Comparison of ENCODE assay signal across 8 cellular contexts in the genomic region with DNA sequence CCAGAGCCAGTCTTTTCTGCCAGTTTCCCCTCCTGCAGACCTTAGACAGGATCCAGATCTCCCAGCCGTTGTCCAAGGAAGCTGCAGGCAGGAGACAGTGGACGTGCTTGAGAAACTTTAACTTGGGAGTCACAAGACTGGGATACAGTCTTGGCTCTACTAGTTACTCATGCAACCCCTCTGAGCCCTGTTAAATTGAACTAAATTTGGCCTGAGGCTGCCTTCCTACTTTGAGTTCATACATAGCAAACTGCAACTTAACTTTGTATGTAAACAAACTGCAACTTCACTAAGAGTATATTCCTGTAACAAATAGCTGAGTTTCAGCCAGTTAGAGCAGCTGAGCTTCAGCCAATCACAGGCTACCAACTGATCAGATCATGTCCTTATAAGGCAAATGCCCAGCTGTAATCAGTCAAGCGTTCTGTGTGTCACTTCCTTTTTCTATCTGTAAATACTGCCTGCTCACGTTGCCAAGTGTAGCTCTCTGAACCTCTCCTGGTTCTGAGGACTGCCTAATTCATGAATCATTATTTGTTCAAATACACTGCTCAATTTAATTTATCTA.
DNase-seq lines count a peak whose midpoint lies in the region; ATAC-seq and TF ChIP-seq lines count a peak whose summit lies in the region.

No MANE protein-coding gene starts in this region.

- H3K9me3 Mint-ChIP-seq in stimulated activated memory B cell treated with anti-CD40 and anti-IgM and Interleukin-4, amounts not matched to agents 10 μg/mL and 1 μg/mL and 100 μg/mL, for 72 hours: peaks cover 32% of the 10 kb centered on the region
- peaks cover 11% of the 10 kb centered on the region for H3K9me3 Mint-ChIP-seq in activated CD4-positive, alpha-beta T cell treated with anti-CD3 and anti-CD28 coated beads, Interleukin-2, amount 10 ng/mL, durations not matched to agents 7 days and 5 days

- H3K4me1 Mint-ChIP-seq in stimulated activated memory B cell treated with anti-CD40 and anti-IgM and Interleukin-4, amounts not matched to agents 10 μg/mL and 1 μg/mL and 100 μg/mL, for 72 hours: no peaks in the 10 kb centered on the region
- H3K4me1 Mint-ChIP-seq in activated CD4-positive, alpha-beta T cell treated with anti-CD3 and anti-CD28 coated beads, Interleukin-2, amount 10 ng/mL, durations not matched to agents 7 days and 5 days: no peaks in the 10 kb centered on the region

- peak overlapping the region; percentile 29 for H3K27ac Mint-ChIP-seq in stimulated activated memory B cell treated with anti-CD40 and anti-IgM and Interleukin-4, amounts not matched to agents 10 μg/mL and 1 μg/mL and 100 μg/mL, for 72 hours
- no peak overlapping the region for H3K27ac Mint-ChIP-seq in activated CD4-positive, alpha-beta T cell treated with anti-CD3 and anti-CD28 coated beads, Interleukin-2, amount 10 ng/mL, durations not matched to agents 7 days and 5 days

- POLR2A ChIA-PET in activated CD4-positive, alpha-beta T cell treated with anti-CD3 and anti-CD28 coated beads, Interleukin-2, amount 10 ng/mL, durations not matched to agents 7 days and 5 days (lab: Charles Lee): no interaction called here

- DNase-seq in AG10803 (ENCODE audit: low read depth) (peak; percentile 90), HFF-Myc (ENCODE audit: extremely low read depth, low read depth) (peak; percentile 95), SHP77 treated with DMSO at 0.1 percent for 48 hours (lab: John Stamatoyannopoulos, UW) (peak; percentile 46), glomerular endothelial cell (ENCODE audit: extremely low read depth, low read depth, low spot score) (peak; percentile 52), medulla oblongata (ENCODE audit: extremely low spot score) (no peak), KG1 (lab: John Stamatoyannopoulos, UW) (no peak)
- no peak for DNase-seq in activated CD4-positive, alpha-beta T cell treated with anti-CD3 and anti-CD28 coated beads, Interleukin-2, amount 10 ng/mL, durations not matched to agents 7 days and 5 days

- peak; percentile 72 for ATAC-seq in stimulated activated memory B cell treated with anti-CD40 and anti-IgM and Interleukin-4, amounts not matched to agents 10 μg/mL and 1 μg/mL and 100 μg/mL, for 72 hours

- no peaks in the 10 kb centered on the region for H3K27me3 Mint-ChIP-seq in stimulated activated memory B cell treated with anti-CD40 and anti-IgM and Interleukin-4, amounts not matched to agents 10 μg/mL and 1 μg/mL and 100 μg/mL, for 72 hours
- no peaks in the 10 kb centered on the region for H3K27me3 Mint-ChIP-seq in activated CD4-positive, alpha-beta T cell treated with anti-CD3 and anti-CD28 coated beads, Interleukin-2, amount 10 ng/mL, durations not matched to agents 7 days and 5 days

- H3K4me3 ChIP-seq in AG10803 (ENCODE audit: low read length) (no peak overlapping the region), HFF-Myc (replicated peaks; ENCODE audit: low read depth, low read length) (no peak overlapping the region)

- CTCF ChIA-PET in activated CD4-positive, alpha-beta T cell treated with anti-CD3 and anti-CD28 coated beads, Interleukin-2, amount 10 ng/mL, durations not matched to agents 7 days and 5 days (lab: Charles Lee): interaction anchor here (0.8 to 1.0 kb wide), 2 partner anchors 22 to 502 kb away, joined by 3 read pairs; no protein-coding TSS in a partner anchor

- H3K4me3 Mint-ChIP-seq in stimulated activated memory B cell treated with anti-CD40 and anti-IgM and Interleukin-4, amounts not matched to agents 10 μg/mL and 1 μg/mL and 100 μg/mL, for 72 hours: no peak overlapping the region
- H3K4me3 Mint-ChIP-seq in activated CD4-positive, alpha-beta T cell treated with anti-CD3 and anti-CD28 coated beads, Interleukin-2, amount 10 ng/mL, durations not matched to agents 7 days and 5 days: no peak overlapping the region

- TF ChIP-seq CTCF in AG10803 (conservative IDR thresholded peaks at IDR 0.05; ENCODE audit: low read length) (no peak), HFF-Myc (IDR thresholded peaks at IDR 0.05; ENCODE audit: low read depth, low read length, missing control alignments) (no peak)

- peaks cover 29% of the 10 kb centered on the region for H3K36me3 Mint-ChIP-seq in stimulated activated memory B cell treated with anti-CD40 and anti-IgM and Interleukin-4, amounts not matched to agents 10 μg/mL and 1 μg/mL and 100 μg/mL, for 72 hours
- H3K36me3 Mint-ChIP-seq in activated CD4-positive, alpha-beta T cell treated with anti-CD3 and anti-CD28 coated beads, Interleukin-2, amount 10 ng/mL, durations not matched to agents 7 days and 5 days (ENCODE audit: low read depth): no peaks in the 10 kb centered on the region

Comparison
In these comparisons a context has a peak if more than half of its experiments do, and no peak if none do; other contexts are left out.
1. DNase-seq: peak in AG10803 (single experiment), HFF-Myc (single experiment), SHP77 treated with DMSO at 0.1 percent for 48 hours (single experiment) and glomerular endothelial cell (single experiment); none in activated CD4-positive, alpha-beta T cell treated with anti-CD3 and anti-CD28 coated beads, Interleukin-2, amount 10 ng/mL, durations not matched to agents 7 days and 5 days (single experiment), medulla oblongata (single experiment) and KG1 (single experiment).